Comparison of ENCODE assay signal across 9 cellular contexts in genomic region chr2:74188018-74188601, GRCh38. TPM values are rescaled to one million over a fixed set of nuclear protein-coding genes. Genes with fewer than 3 reads are reported as not detected.
DNase-seq lines count a peak whose midpoint lies in the region; ATAC-seq and TF ChIP-seq lines count a peak whose summit lies in the region.
"Had no signal": no experiment of that assay in that cellular context is flagged by ENCODE, and none has a peak within 500 bp of the region (broad histone marks: within the 10 kb centered on the region; RNA-seq: fewer than 3 reads in every experiment).

No MANE protein-coding gene starts in this region.

- H3K27ac Mint-ChIP-seq in HFFc6: peak overlapping the region; percentile 44; the same call in 1 of the 2 replicates
- no peak overlapping the region for H3K27ac Mint-ChIP-seq in activated CD8-positive, alpha-beta T cell treated with anti-CD3 and anti-CD28 coated beads, Interleukin-2, amount 10 ng/mL, durations not matched to agents 7 days and 5 days

- no peaks in the 10 kb centered on the region for H3F3A ChIP-seq in SK-N-SH (replicated peaks; ENCODE audit: insufficient read depth)

- H3K27me3 ChIP-seq in SK-N-SH (ENCODE audit: insufficient read depth): no peaks in the 10 kb centered on the region
- no peaks in the 10 kb centered on the region for H3K27me3 ChIP-seq in heart right ventricle

- H3K9me3 Mint-ChIP-seq in HFFc6: no peaks in the 10 kb centered on the region
- H3K9me3 Mint-ChIP-seq in activated CD8-positive, alpha-beta T cell treated with anti-CD3 and anti-CD28 coated beads, Interleukin-2, amount 10 ng/mL, durations not matched to agents 7 days and 5 days (ENCODE audit: insufficient read depth): no peaks in the 10 kb centered on the region

- H3K9ac ChIP-seq in SK-N-SH: no peak overlapping the region

- H3K9me3 ChIP-seq in SK-N-SH (no peaks in the 10 kb centered on the region), heart right ventricle (no peaks in the 10 kb centered on the region)

- no peaks in the 10 kb centered on the region for H3K79me2 ChIP-seq in SK-N-SH (ENCODE audit: insufficient read depth)

- H3K36me3 ChIP-seq in SK-N-SH (replicated peaks in 1 of 2; ENCODE audit: control insufficient read depth in 1 of 2, insufficient read depth in 2 of 2, low read length in 1 of 2) (no peaks in the 10 kb centered on the region), heart right ventricle (no peaks in the 10 kb centered on the region)

- TF ChIP-seq CTCF in HFFc6 (IDR thresholded peaks at IDR 0.05) (no peak), SK-N-SH (IDR thresholded peaks at IDR 0.05) (no peak), heart right ventricle (IDR thresholded peaks at IDR 0.05) (no peak)

- WGBS in SK-N-SH (ENCODE audit: low lambda C conversion rate): 82% methylated on average over 6 of the region's 6 CpGs
- 78 to 83% methylated on average over 6 of the region's 6 CpGs for WGBS in heart right ventricle, 2 donors

- DNase-seq in A172 (ENCODE audit: low spot score) (peak; percentile 36), HFFc6 (peak; percentile 50), SK-N-SH (no peak), heart right ventricle (peak in 1 of 2 donors; percentile 18)
- DNase-seq in stimulated activated CD4-positive, alpha-beta T cell treated with anti-CD3 and anti-CD28 coated beads, Interleukin-15, amount 100 ng/mL, for 24 hours: no peak
- no peak for DNase-seq in activated CD8-positive, alpha-beta T cell treated with anti-CD3 and anti-CD28 coated beads, Interleukin-2, amount 10 ng/mL, durations not matched to agents 7 days and 5 days
- DNase-seq: CD4-positive, CD25-positive, alpha-beta regulatory T cell had no signal

- H3K27me3 Mint-ChIP-seq in HFFc6 (ENCODE audit: insufficient read depth): peaks cover 13% of the 10 kb centered on the region; the same call in 1 of the 2 replicates
- H3K27me3 Mint-ChIP-seq in activated CD8-positive, alpha-beta T cell treated with anti-CD3 and anti-CD28 coated beads, Interleukin-2, amount 10 ng/mL, durations not matched to agents 7 days and 5 days (ENCODE audit: low read depth): peaks cover 12% of the 10 kb centered on the region

- H2AFZ ChIP-seq in SK-N-SH (ENCODE audit: low read depth): peak overlapping the region; percentile 26; the same call in 1 of the 2 replicates

- H3K4me3 ChIP-seq in SK-N-SH (ENCODE audit: low read depth in 2 of 2, low read length in 1 of 2) (no peak overlapping the region), heart right ventricle (no peak overlapping the region)

- H3K27ac ChIP-seq in SK-N-SH (ENCODE audit: low read depth in 2 of 2, low read length in 1 of 2) (no peak overlapping the region), heart right ventricle (peak overlapping the region in 3 of 10 donors; percentile 12 to 59 (median 41))

- H4K20me1 ChIP-seq in SK-N-SH (ENCODE audit: insufficient read depth): no peaks in the 10 kb centered on the region

- H3K36me3 Mint-ChIP-seq in HFFc6 (ENCODE audit: low read depth): no peaks in the 10 kb centered on the region
- H3K36me3 Mint-ChIP-seq in activated CD8-positive, alpha-beta T cell treated with anti-CD3 and anti-CD28 coated beads, Interleukin-2, amount 10 ng/mL, durations not matched to agents 7 days and 5 days (ENCODE audit: low read depth): no peaks in the 10 kb centered on the region
- H3K36me3 Mint-ChIP-seq: CD4-positive, CD25-positive, alpha-beta regulatory T cell had no signal

- no peak for TF ChIP-seq RAD21 in SK-N-SH (IDR thresholded peaks at IDR 0.05; ENCODE audit: low read length)

- no peaks in the 10 kb centered on the region for H3K9me2 ChIP-seq in SK-N-SH

- no peak overlapping the region for H3K4me2 ChIP-seq in SK-N-SH

- CTCF ChIA-PET in SK-N-SH (lab: Yijun Ruan, JAX): no interaction called here
- CTCF ChIA-PET in activated CD8-positive, alpha-beta T cell treated with anti-CD3 and anti-CD28 coated beads, Interleukin-2, amount 10 ng/mL, durations not matched to agents 7 days and 5 days (lab: Charles Lee): interaction anchor here (0.7 to 2.1 kb wide), 2 partner anchors 9 to 41 kb away, joined by 3 to 8 read pairs; partner anchors contain the start of genes BOLA3 and MOB1A

- ATAC-seq in heart right ventricle (peak in 7 of 8 donors; percentile 51 to 81 (median 69)), HG02885 (IDR thresholded peaks at IDR 0.05; ENCODE audit: poor library complexity, unreplicated experiment) (no peak), GM21447 (IDR thresholded peaks at IDR 0.05; ENCODE audit: unreplicated experiment) (no peak)
- ATAC-seq in activated CD8-positive, alpha-beta T cell treated with anti-CD3 and anti-CD28 coated beads, Interleukin-2, amount 10 ng/mL, durations not matched to agents 7 days and 5 days: no peak

- POLR2A ChIA-PET in SK-N-SH (lab: Yijun Ruan, JAX): interaction anchor here (0.6 kb wide), 1 partner anchor 10 kb away, joined by 3 read pairs; the partner anchor contains the start of gene MOB1A
- POLR2A ChIA-PET in activated CD8-positive, alpha-beta T cell treated with anti-CD3 and anti-CD28 coated beads, Interleukin-2, amount 10 ng/mL, durations not matched to agents 7 days and 5 days (lab: Charles Lee): interaction anchor here (0.6 to 3.7 kb wide), 2 partner anchors 9 to 10 kb away, joined by 3 to 17 read pairs; partner anchors contain the start of gene MOB1A

- no peaks in the 10 kb centered on the region for H3K4me1 ChIP-seq in SK-N-SH (ENCODE audit: control insufficient read depth in 1 of 2, insufficient read depth in 2 of 2, low read depth in 1 of 2, low read length in 1 of 2)
- H3K4me1 ChIP-seq in heart right ventricle: peaks cover 0 to 36% (median 0%) of the 10 kb centered on the region in 9 donors

- intact Hi-C loops in heart right ventricle (cut with DNase I): no loop called here

- H3K4me3 Mint-ChIP-seq in HFFc6: peak overlapping the region; percentile 4; the same call in 1 of the 2 replicates
- H3K4me3 Mint-ChIP-seq in activated CD8-positive, alpha-beta T cell treated with anti-CD3 and anti-CD28 coated beads, Interleukin-2, amount 10 ng/mL, durations not matched to agents 7 days and 5 days: no peak overlapping the region
- H3K4me3 Mint-ChIP-seq: CD4-positive, CD25-positive, alpha-beta regulatory T cell had no signal

- H3K4me1 Mint-ChIP-seq in HFFc6 (ENCODE audit: low read depth): peaks cover 19% of the 10 kb centered on the region
- peaks cover 19% of the 10 kb centered on the region for H3K4me1 Mint-ChIP-seq in activated CD8-positive, alpha-beta T cell treated with anti-CD3 and anti-CD28 coated beads, Interleukin-2, amount 10 ng/mL, durations not matched to agents 7 days and 5 days (ENCODE audit: low read depth)

- TF ChIP-seq EP300 in SK-N-SH (IDR thresholded peaks at IDR 0.05; ENCODE audit: borderline replicate concordance in 1 of 2, low read depth in 1 of 2, low read length in 1 of 2): no peak

TF ChIP-seq in SK-N-SH, 30 proteins besides CTCF, POLR2A, EP300 and RAD21 (continues in another document):
- TF ChIP-seq MAX (IDR thresholded peaks at IDR 0.05; ENCODE audit: low read depth): peak; percentile 13; the same call in 1 of the 2 replicates
- peak; percentile 33; the same call in 1 of the 2 replicates for TF ChIP-seq NFIC (IDR thresholded peaks at IDR 0.05; ENCODE audit: borderline replicate concordance)
- TF ChIP-seq MXI1 (IDR thresholded peaks at IDR 0.05; ENCODE audit: low read depth, low read length): no peak
- TF ChIP-seq TCF12 (IDR thresholded peaks at IDR 0.05): peak; percentile 81
- TF ChIP-seq SIN3A (IDR thresholded peaks at IDR 0.05; ENCODE audit: borderline replicate concordance, low read depth, low read length): no peak

RNA-seq across cellular contexts. Expression of gene MOB1A, which starts 9.4 kb away (rescaled TPM):
- 187 and 196 TPM in 2 replicates for total RNA-seq in A172 (2014; rRNA removed; shearing (Covaris generic))
- 100 to 1,000 TPM in 5 of 6 experiments, 10 to 100 TPM in 1; 95.4 to 121 (median 112) TPM for total RNA-seq in HFFc6 (2021; fragmentation: NEBNext Ultra II Directional; extraction: Animal tissue kit (Norgen Biotek cat#: 25700))
- polyA plus RNA-seq in SK-N-SH (2012; rRNA removed) (15.3 and 19.7 TPM in 2 replicates), heart right ventricle (10 to 100 TPM; 14.2 to 16.5 TPM)
- polyA plus RNA-seq in SK-N-SH (2012; cell fraction: cytosol; rRNA removed): 26.8 and 31.0 TPM in 2 replicates
- 7.5 and 15.5 TPM in 2 replicates for polyA plus RNA-seq in SK-N-SH (2012; cell fraction: nucleus; rRNA removed)
- 10 to 100 TPM; 45.8 to 75.0 (median 58.2) TPM for total RNA-seq in heart right ventricle
- 100 to 1,000 TPM; 191 to 208 TPM for total RNA-seq in activated CD8-positive, alpha-beta T cell treated with anti-CD3 and anti-CD28 coated beads, Interleukin-2, amount 10 ng/mL, durations not matched to agents 7 days and 5 days

RNA-seq across cellular contexts. Expression of gene MTHFD2, which starts 10.3 kb away (rescaled TPM):
- total RNA-seq in A172 (2014; rRNA removed; shearing (Covaris generic)): 91.8 and 104 TPM in 2 replicates
- total RNA-seq in HFFc6 (2021; fragmentation: NEBNext Ultra II Directional; extraction: Animal tissue kit (Norgen Biotek cat#: 25700)): 10 to 100 TPM; 75.3 to 99.6 (median 85.1) TPM
- polyA plus RNA-seq in SK-N-SH (2012; rRNA removed) (68.6 and 82.6 TPM in 2 replicates), heart right ventricle (10 to 100 TPM; 17.0 to 30.0 TPM)
- 75.5 and 88.9 TPM in 2 replicates for polyA plus RNA-seq in SK-N-SH (2012; cell fraction: cytosol; rRNA removed)
- 67.4 and 69.4 TPM in 2 replicates for polyA plus RNA-seq in SK-N-SH (2012; cell fraction: nucleus; rRNA removed)
- total RNA-seq in heart right ventricle: 10 to 100 TPM; 12.4 to 32.6 (median 19.0) TPM
- 100 to 1,000 TPM; 162 to 164 TPM for total RNA-seq in activated CD8-positive, alpha-beta T cell treated with anti-CD3 and anti-CD28 coated beads, Interleukin-2, amount 10 ng/mL, durations not matched to agents 7 days and 5 days

RNA-seq across cellular contexts. Expression of gene BOLA3, which starts 40.4 kb away (rescaled TPM):
- 135 and 238 TPM in 2 replicates for total RNA-seq in A172 (2014; rRNA removed; shearing (Covaris generic))
- 10 to 100 TPM; 71.6 to 92.5 (median 80.8) TPM for total RNA-seq in HFFc6 (2021; fragmentation: NEBNext Ultra II Directional; extraction: Animal tissue kit (Norgen Biotek cat#: 25700))
- polyA plus RNA-seq in SK-N-SH (2012; rRNA removed) (64.4 and 90.1 TPM in 2 replicates), heart right ventricle (100 to 1,000 TPM in 1 of 2 donors, 10 to 100 TPM in 1; 88.3 to 166 TPM)
- 96.8 and 144 TPM in 2 replicates for polyA plus RNA-seq in SK-N-SH (2012; cell fraction: cytosol; rRNA removed)
- 17.9 and 18.5 TPM in 2 replicates for polyA plus RNA-seq in SK-N-SH (2012; cell fraction: nucleus; rRNA removed)
- 100 to 1,000 TPM in 1 of 10 donors, 10 to 100 TPM in 9; 63.9 to 117 (median 82.3) TPM for total RNA-seq in heart right ventricle
- total RNA-seq in activated CD8-positive, alpha-beta T cell treated with anti-CD3 and anti-CD28 coated beads, Interleukin-2, amount 10 ng/mL, durations not matched to agents 7 days and 5 days: 10 to 100 TPM; 79.7 to 85.4 TPM

Comparison
In these comparisons a context has a peak if more than half of its experiments do, and no peak if none do; other contexts are left out.
1. DNase-seq: peak in A172 (single experiment) and HFFc6 (single experiment); none in SK-N-SH (single experiment), stimulated activated CD4-positive, alpha-beta T cell treated with anti-CD3 and anti-CD28 coated beads, Interleukin-15, amount 100 ng/mL, for 24 hours (single experiment) and activated CD8-positive, alpha-beta T cell treated with anti-CD3 and anti-CD28 coated beads, Interleukin-2, amount 10 ng/mL, durations not matched to agents 7 days and 5 days (single experiment).
2. ATAC-seq: peak in heart right ventricle (7 of 8); none in HG02885 (single experiment), GM21447 (single experiment) and activated CD8-positive, alpha-beta T cell treated with anti-CD3 and anti-CD28 coated beads, Interleukin-2, amount 10 ng/mL, durations not matched to agents 7 days and 5 days (single experiment).